In the genomic region with DNA sequence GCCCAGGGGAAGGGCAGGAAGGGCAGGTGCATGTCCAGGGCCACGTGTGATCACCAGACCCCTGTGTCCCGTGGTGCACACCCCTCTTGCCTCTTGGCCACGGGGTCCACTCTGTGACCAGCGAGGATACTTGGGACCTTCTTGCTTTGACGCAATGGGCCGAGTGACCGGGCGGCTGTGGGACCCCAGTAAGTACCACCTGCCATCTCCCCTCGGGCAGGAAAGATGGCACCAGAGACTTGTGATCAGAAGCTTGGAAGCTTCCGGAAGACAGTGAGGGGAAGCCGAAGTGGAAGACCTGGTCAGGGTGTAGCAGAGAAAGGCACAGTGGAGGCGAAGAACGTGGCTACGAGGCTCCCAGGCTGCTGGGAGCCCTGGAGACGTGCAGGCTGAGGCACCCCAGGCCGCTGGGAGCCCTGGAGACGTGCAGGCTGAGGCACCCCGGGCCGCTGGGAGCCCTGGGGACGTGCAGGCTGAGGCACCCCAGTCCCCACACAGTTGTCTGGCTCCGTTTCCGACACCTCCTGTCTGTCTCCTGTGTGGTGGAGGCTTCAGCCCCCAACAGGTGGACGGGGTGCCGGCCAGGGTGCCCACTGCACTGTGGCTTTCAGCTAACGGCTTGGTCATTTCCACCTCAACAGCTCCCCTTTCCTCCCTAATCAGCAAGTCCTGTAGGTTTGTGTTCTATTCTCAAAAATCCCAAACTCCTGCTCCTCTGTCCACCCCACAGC, we compare ENCODE assay signal across 2 cellular contexts.
TF ChIP-seq lines count a peak whose summit lies in the region.

No MANE protein-coding gene starts in this region.

TF ChIP-seq in HCT116, 20 proteins besides CTCF, POLR2A, EP300 and RAD21:
- no peak for TF ChIP-seq SRF (IDR thresholded peaks at IDR 0.05; ENCODE audit: low read depth)
- no peak for TF ChIP-seq EZH2phosphoT487 (IDR thresholded peaks at IDR 0.05; ENCODE audit: borderline replicate concordance)
- no peak for TF ChIP-seq MAX (IDR thresholded peaks at IDR 0.05)
- no peak for TF ChIP-seq EGR1 (IDR thresholded peaks at IDR 0.05; ENCODE audit: low read depth)
- no peak for TF ChIP-seq SIN3A (IDR thresholded peaks at IDR 0.05; ENCODE audit: low read depth)
- no peak for TF ChIP-seq CBX3 (IDR thresholded peaks at IDR 0.05; ENCODE audit: low read depth)
- TF ChIP-seq EZH2 (IDR thresholded peaks at IDR 0.05), result no peak
- TF ChIP-seq TCF7L2 (IDR thresholded peaks at IDR 0.05; ENCODE audit: borderline replicate concordance, extremely low read depth, insufficient read depth, insufficient read length), result no peak
- no peak for TF ChIP-seq POLR2AphosphoS5 (IDR thresholded peaks at IDR 0.05; ENCODE audit: low read depth, low read length)
- TF ChIP-seq CEBPB (IDR thresholded peaks at IDR 0.05; ENCODE audit: low read depth), result no peak
- TF ChIP-seq ELF1 (IDR thresholded peaks at IDR 0.05; ENCODE audit: borderline replicate concordance, low read depth), result no peak
- no peak for TF ChIP-seq JUND (IDR thresholded peaks at IDR 0.05)
- TF ChIP-seq YY1 (IDR thresholded peaks at IDR 0.05; ENCODE audit: extremely low read depth, insufficient replicate concordance, low read depth, low read length), result no peak
- TF ChIP-seq, protein P1, sequence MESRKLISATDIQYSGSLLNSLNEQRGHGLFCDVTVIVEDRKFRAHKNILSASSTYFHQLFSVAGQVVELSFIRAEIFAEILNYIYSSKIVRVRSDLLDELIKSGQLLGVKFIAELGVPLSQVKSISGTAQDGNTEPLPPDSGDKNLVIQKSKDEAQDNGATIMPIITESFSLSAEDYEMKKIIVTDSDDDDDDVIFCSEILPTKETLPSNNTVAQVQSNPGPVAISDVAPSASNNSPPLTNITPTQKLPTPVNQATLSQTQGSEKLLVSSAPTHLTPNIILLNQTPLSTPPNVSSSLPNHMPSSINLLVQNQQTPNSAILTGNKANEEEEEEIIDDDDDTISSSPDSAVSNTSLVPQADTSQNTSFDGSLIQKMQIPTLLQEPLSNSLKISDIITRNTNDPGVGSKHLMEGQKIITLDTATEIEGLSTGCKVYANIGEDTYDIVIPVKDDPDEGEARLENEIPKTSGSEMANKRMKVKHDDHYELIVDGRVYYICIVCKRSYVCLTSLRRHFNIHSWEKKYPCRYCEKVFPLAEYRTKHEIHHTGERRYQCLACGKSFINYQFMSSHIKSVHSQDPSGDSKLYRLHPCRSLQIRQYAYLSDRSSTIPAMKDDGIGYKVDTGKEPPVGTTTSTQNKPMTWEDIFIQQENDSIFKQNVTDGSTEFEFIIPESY (IDR thresholded peaks at IDR 0.05; ENCODE audit: extremely low read depth, insufficient replicate concordance, low read length), result no peak
- TF ChIP-seq SP1 (IDR thresholded peaks at IDR 0.05; ENCODE audit: low read depth), result no peak
- no peak for TF ChIP-seq FOSL1 (IDR thresholded peaks at IDR 0.05; ENCODE audit: low read depth)
- TF ChIP-seq ZNF274 (IDR thresholded peaks at IDR 0.05; ENCODE audit: low read depth, low read length), result no peak
TF ChIP-seq in HCT116: peak in this region for 0.

TF ChIP-seq in H1, 55 proteins besides CTCF, POLR2A, EP300 and RAD21:
- TF ChIP-seq BCL11A (IDR thresholded peaks at IDR 0.05; ENCODE audit: low read depth in 2 of 2, low read length in 2 of 2) (no peak), RNF2 (IDR thresholded peaks at IDR 0.05; ENCODE audit: borderline replicate concordance, low read depth, low read length, missing control alignments, poor library complexity, severe bottlenecking) (no peak)
